Comparison of ENCODE assay signal across 10 cellular contexts in genomic region chr1:204523605-204524215, GRCh38. TPM values are rescaled to one million over a fixed set of nuclear protein-coding genes. Genes with fewer than 3 reads are reported as not detected.
DNase-seq lines count a peak whose midpoint lies in the region; ATAC-seq, FAIRE-seq and TF ChIP-seq lines count a peak whose summit lies in the region.
"Had no signal": no experiment of that assay in that cellular context is flagged by ENCODE, and none has a peak within 500 bp of the region (broad histone marks: within the 10 kb centered on the region; RNA-seq: fewer than 3 reads in every experiment).

No MANE protein-coding gene starts in this region.

- no peaks in the 10 kb centered on the region for H4K20me1 ChIP-seq in PC-3 (ENCODE audit: low read length)

- H3K4me1 ChIP-seq in PC-3 (ENCODE audit: insufficient read depth, low read length) (no peaks in the 10 kb centered on the region), small intestine (ENCODE audit: control insufficient read depth in 2 of 2, insufficient read depth in 1 of 2, low read depth in 1 of 2, low read length in 1 of 2) (no peaks in the 10 kb centered on the region), psoas muscle (peaks cover 43% of the 10 kb centered on the region)

- H3K36me3 Mint-ChIP-seq in activated CD8-positive, alpha-beta memory T cell treated with anti-CD3 and anti-CD28 coated beads, Interleukin-2, amount 10 ng/mL, durations not matched to agents 7 days and 5 days: peaks cover 58% of the 10 kb centered on the region
- H3K36me3 Mint-ChIP-seq in dendritic cell treated with granulocyte-macrophage colony-stimulating factor and Interleukin-4, amounts not matched to agents 40 ng/mL and 50 ng/mL, for 4 days (ENCODE audit: low read depth): peaks cover 84% of the 10 kb centered on the region

- H3K9me3 Mint-ChIP-seq in activated CD8-positive, alpha-beta memory T cell treated with anti-CD3 and anti-CD28 coated beads, Interleukin-2, amount 10 ng/mL, durations not matched to agents 7 days and 5 days (ENCODE audit: low read depth): peaks cover 5% of the 10 kb centered on the region
- H3K9me3 Mint-ChIP-seq in dendritic cell treated with granulocyte-macrophage colony-stimulating factor and Interleukin-4, amounts not matched to agents 40 ng/mL and 50 ng/mL, for 4 days: peaks cover 10% of the 10 kb centered on the region

- H3K27me3 ChIP-seq in PC-3 (ENCODE audit: low read length): no peaks in the 10 kb centered on the region
- no peaks in the 10 kb centered on the region for H3K27me3 ChIP-seq in small intestine (ENCODE audit: control insufficient read depth in 2 of 2, insufficient read depth in 2 of 2, low read length in 2 of 2)
- H3K27me3 ChIP-seq in psoas muscle (ENCODE audit: insufficient read depth in 3 of 3, low read length in 2 of 3): no peaks in the 10 kb centered on the region

- H3K79me2 ChIP-seq in PC-3 (ENCODE audit: low read length): peaks cover 66% of the 10 kb centered on the region

- no peak for DNase-seq in activated CD8-positive, alpha-beta memory T cell treated with anti-CD3 and anti-CD28 coated beads, Interleukin-2, amount 10 ng/mL, durations not matched to agents 7 days and 5 days
- DNase-seq in activated CD8-positive, alpha-beta memory T cell treated with anti-CD3 and anti-CD28 coated beads, Interleukin-2, amount 50 U/mL, for 4 hours: no peak
- DNase-seq in PC-3 (peak; percentile 94), small intestine (peak; percentile 23), HCEC 1CT (no peak), psoas muscle (no peak), GF-D8 (lab: John Stamatoyannopoulos, UW) (no peak)
- DNase-seq: NCI-H2107, nucleus accumbens had no signal

- POLR2A ChIA-PET in PC-3 (lab: Charles Lee; ENCODE audit: unreplicated experiment): no interaction called here

- 85 to 91% (median 90%) methylated on average over 9 of the region's 9 CpGs for WGBS in small intestine, 3 donors
- WGBS in psoas muscle, 3 donors: 93 to 97% (median 95%) methylated on average over 9 of the region's 9 CpGs

- no peak overlapping the region for H3K4me2 ChIP-seq in PC-3 (ENCODE audit: low read length)

- no peak for ATAC-seq in activated CD8-positive, alpha-beta memory T cell treated with anti-CD3 and anti-CD28 coated beads, Interleukin-2, amount 10 ng/mL, durations not matched to agents 7 days and 5 days
- ATAC-seq in PC-3 (peak; percentile 90), psoas muscle (no peak)

- intact Hi-C loops in PC-3 (cut with micrococcal nuclease) (no loop called here), psoas muscle (cut with DNase I) (no loop called here)
- intact Hi-C loops in dendritic cell treated with granulocyte-macrophage colony-stimulating factor and Interleukin-4, amounts not matched to agents 40 ng/mL and 50 ng/mL, for 4 days (cut with micrococcal nuclease): no loop called here

- no TSS peak for BruUV-seq in PC-3 (replicated peaks; lab: Mats Ljungman, UMichigan)

- H3F3A ChIP-seq in PC-3 (ENCODE audit: low read length, unreplicated experiment): peaks cover 4% of the 10 kb centered on the region

- peaks cover 44% of the 10 kb centered on the region for H3K4me1 Mint-ChIP-seq in activated CD8-positive, alpha-beta memory T cell treated with anti-CD3 and anti-CD28 coated beads, Interleukin-2, amount 10 ng/mL, durations not matched to agents 7 days and 5 days
- H3K4me1 Mint-ChIP-seq in dendritic cell treated with granulocyte-macrophage colony-stimulating factor and Interleukin-4, amounts not matched to agents 40 ng/mL and 50 ng/mL, for 4 days (ENCODE audit: low read depth): peaks cover 47% of the 10 kb centered on the region

- H3K27ac ChIP-seq in PC-3 (ENCODE audit: low read length) (peak overlapping the region; percentile 54), small intestine (ENCODE audit: low read depth in 1 of 2, low read length in 1 of 2) (no peak overlapping the region), psoas muscle (no peak overlapping the region)

- peak overlapping the region; percentile 44 for H3K27ac Mint-ChIP-seq in activated CD8-positive, alpha-beta memory T cell treated with anti-CD3 and anti-CD28 coated beads, Interleukin-2, amount 10 ng/mL, durations not matched to agents 7 days and 5 days
- H3K27ac Mint-ChIP-seq in dendritic cell treated with granulocyte-macrophage colony-stimulating factor and Interleukin-4, amounts not matched to agents 40 ng/mL and 50 ng/mL, for 4 days: peak overlapping the region; percentile 34

- no peak overlapping the region for H3K4me3 Mint-ChIP-seq in activated CD8-positive, alpha-beta memory T cell treated with anti-CD3 and anti-CD28 coated beads, Interleukin-2, amount 10 ng/mL, durations not matched to agents 7 days and 5 days
- no peak overlapping the region for H3K4me3 Mint-ChIP-seq in dendritic cell treated with granulocyte-macrophage colony-stimulating factor and Interleukin-4, amounts not matched to agents 40 ng/mL and 50 ng/mL, for 4 days

- H3K9ac ChIP-seq in PC-3 (ENCODE audit: low read length): no peak overlapping the region

- no peak for FAIRE-seq in small intestine (lab: Jason Lieb, UNC)

- H3K27me3 Mint-ChIP-seq in activated CD8-positive, alpha-beta memory T cell treated with anti-CD3 and anti-CD28 coated beads, Interleukin-2, amount 10 ng/mL, durations not matched to agents 7 days and 5 days: no peaks in the 10 kb centered on the region
- H3K27me3 Mint-ChIP-seq in dendritic cell treated with granulocyte-macrophage colony-stimulating factor and Interleukin-4, amounts not matched to agents 40 ng/mL and 50 ng/mL, for 4 days: no peaks in the 10 kb centered on the region

- H3K4me3 ChIP-seq in PC-3 (ENCODE audit: low read length) (peak overlapping the region; percentile 11; the same call in 1 of the 2 replicates), small intestine (ENCODE audit: low read depth in 1 of 2, low read length in 2 of 2) (no peak overlapping the region), psoas muscle (no peak overlapping the region)

- no peaks in the 10 kb centered on the region for H3K9me2 ChIP-seq in PC-3 (replicated peaks; ENCODE audit: low read length)

- CTCF ChIA-PET in activated CD8-positive, alpha-beta memory T cell treated with anti-CD3 and anti-CD28 coated beads, Interleukin-2, amount 10 ng/mL, durations not matched to agents 7 days and 5 days (lab: Charles Lee): interaction anchor here (0.8 to 1.9 kb wide), 3 partner anchors 21 to 283 kb away, joined by 3 to 6 read pairs (median 3); no protein-coding TSS in a partner anchor
- CTCF ChIA-PET in PC-3 (lab: Charles Lee): no interaction called here

- TF ChIP-seq CTCF in PC-3 (conservative IDR thresholded peaks at IDR 0.05; ENCODE audit: low read depth, low read length): no peak
- TF ChIP-seq CTCF in psoas muscle (IDR thresholded peaks at IDR 0.05): no peak

- H3K9me3 ChIP-seq in PC-3 (ENCODE audit: low read length) (peaks cover 19% of the 10 kb centered on the region), small intestine (ENCODE audit: control insufficient read depth, low read depth) (peaks cover 2% of the 10 kb centered on the region), psoas muscle (no peaks in the 10 kb centered on the region)

- H3K36me3 ChIP-seq in PC-3 (ENCODE audit: low read depth, low read length) (peaks cover 88% of the 10 kb centered on the region), small intestine (ENCODE audit: control insufficient read depth in 2 of 2, insufficient read depth in 2 of 2, low read length in 2 of 2) (peaks cover 7 to 11% of the 10 kb centered on the region in 2 donors), psoas muscle (ENCODE audit: insufficient read depth in 1 of 2, low read depth in 1 of 2) (peaks cover 4 to 39% of the 10 kb centered on the region in 2 donors)

- no peak overlapping the region for H2AFZ ChIP-seq in PC-3 (ENCODE audit: low read length)

RNA-seq across cellular contexts. Expression of gene MDM4, which starts 7.5 kb away (rescaled TPM):
- total RNA-seq in activated CD8-positive, alpha-beta memory T cell treated with anti-CD3 and anti-CD28 coated beads, Interleukin-2, amount 10 ng/mL, durations not matched to agents 7 days and 5 days: 10 to 100 TPM; 74.7 to 100.0 TPM
- total RNA-seq in PC-3 (2014; rRNA removed) (36.3 and 55.7 TPM in 2 replicates), psoas muscle (10 to 100 TPM; 33.4 to 67.0 (median 41.1) TPM)
- polyA plus RNA-seq in small intestine (1 to 10 TPM; 4.1 to 7.2 (median 6.0) TPM), psoas muscle (1 to 10 TPM; 5.0 to 8.3 (median 6.5) TPM)

RNA-seq across cellular contexts. Expression of gene PIK3C2B, which starts 29.1 kb away (rescaled TPM):
- total RNA-seq in activated CD8-positive, alpha-beta memory T cell treated with anti-CD3 and anti-CD28 coated beads, Interleukin-2, amount 10 ng/mL, durations not matched to agents 7 days and 5 days: 10 to 100 TPM; 21.6 to 26.0 TPM
- total RNA-seq in PC-3 (2014; rRNA removed) (34.7 and 35.3 TPM in 2 replicates), psoas muscle (10 to 100 TPM in 3 of 4 donors, 1 to 10 TPM in 1; 8.2 to 20.9 (median 13.9) TPM)
- polyA plus RNA-seq in small intestine (10 to 100 TPM in 2 of 3 donors, 1 to 10 TPM in 1; 8.1 to 23.7 (median 11.2) TPM), psoas muscle (1 to 10 TPM; 1.9 to 3.9 (median 1.9) TPM)

Comparison
In these comparisons a context has a peak if more than half of its experiments do, and no peak if none do; other contexts are left out.
1. DNase-seq: peak in PC-3 (single experiment) and small intestine (single experiment); none in activated CD8-positive, alpha-beta memory T cell treated with anti-CD3 and anti-CD28 coated beads, Interleukin-2, amount 10 ng/mL, durations not matched to agents 7 days and 5 days (single experiment), activated CD8-positive, alpha-beta memory T cell treated with anti-CD3 and anti-CD28 coated beads, Interleukin-2, amount 50 U/mL, for 4 hours (single experiment), HCEC 1CT (single experiment), psoas muscle (0 of 2) and GF-D8 (single experiment).